Comparison of ENCODE assay signal across 25 cellular contexts in the genomic region with DNA sequence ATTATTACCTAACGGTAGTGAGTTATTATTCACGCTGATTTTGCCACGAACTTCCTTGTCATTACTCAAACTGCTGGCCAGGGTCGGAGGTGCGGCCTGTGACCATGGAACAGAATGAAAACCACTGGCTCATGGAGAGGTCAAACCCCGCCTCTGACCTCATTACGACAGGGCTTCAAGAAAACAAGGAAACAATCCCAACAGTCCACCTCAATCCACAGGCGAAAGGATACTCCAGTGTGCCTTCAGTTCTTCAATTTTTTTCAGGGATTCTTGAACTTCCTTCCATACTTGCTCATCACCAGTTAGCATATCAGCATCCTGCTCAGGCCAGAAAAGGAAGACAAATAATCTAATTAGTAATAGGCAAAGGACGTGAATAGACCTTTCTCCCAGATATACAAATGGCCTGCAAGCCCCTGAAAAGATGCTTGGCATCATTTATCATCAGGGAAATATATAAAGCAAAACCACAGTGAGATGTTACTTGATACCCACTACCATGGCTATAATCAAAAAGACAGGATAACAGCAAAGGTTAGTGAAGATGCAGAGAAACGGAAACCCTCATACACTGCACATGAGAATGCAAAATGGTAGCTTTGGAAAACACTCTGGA.
"Had no signal": no experiment of that assay in that cellular context is flagged by ENCODE, and none has a peak within 500 bp of the region (broad histone marks: within the 10 kb centered on the region; RNA-seq: fewer than 3 reads in every experiment).

No MANE protein-coding gene starts in this region.

- H3K4me3 Mint-ChIP-seq: activated CD4-positive, alpha-beta memory T cell treated with anti-CD3 and anti-CD28 coated beads for 36 hours; activated naive CD4-positive, alpha-beta T cell treated with anti-CD3 and anti-CD28 coated beads for 36 hours; activated naive CD8-positive, alpha-beta T cell treated with anti-CD3 and anti-CD28 coated beads, Interleukin-2, amount 10 ng/mL, durations not matched to agents 7 days and 5 days; activated T-cell treated with anti-CD3 and anti-CD28 coated beads, Interleukin-2, amount 50 U/mL, for 72 hours; naive B cell; neural crest cell; T-helper 17 cell had no signal

- ATAC-seq: activated T-cell treated with anti-CD3 and anti-CD28 coated beads, Interleukin-2, amount 50 U/mL, for 72 hours; body of pancreas; esophagus mucosa; gastrocnemius medialis; left colon; lower lobe of right lung; T-helper 17 cell had no signal

- H3K27me3 Mint-ChIP-seq: activated CD4-positive, alpha-beta memory T cell treated with anti-CD3 and anti-CD28 coated beads for 36 hours; activated naive CD8-positive, alpha-beta T cell treated with anti-CD3 and anti-CD28 coated beads, Interleukin-2, amount 10 ng/mL, durations not matched to agents 7 days and 5 days; naive B cell; T-helper 17 cell had no signal

- DNase-seq: activated CD4-positive, alpha-beta memory T cell treated with anti-CD3 and anti-CD28 coated beads for 36 hours; activated CD4-positive, alpha-beta T cell treated with anti-CD3 and anti-CD28 coated beads for 4 hours; activated CD4-positive, CD25-positive, alpha-beta regulatory T cell; activated effector memory CD4-positive, alpha-beta T cell treated with Interleukin-2 at 50 U/mL for 16 hours; activated naive CD4-positive, alpha-beta T cell treated with anti-CD3 and anti-CD28 coated beads for 36 hours; activated naive CD8-positive, alpha-beta T cell treated with anti-CD3 and anti-CD28 coated beads, Interleukin-2, amount 10 ng/mL, durations not matched to agents 7 days and 5 days; activated T-cell treated with anti-CD3 and anti-CD28 coated beads, Interleukin-2, amount 50 U/mL, for 72 hours; amygdala; body of pancreas; caudate nucleus; effector memory CD4-positive, alpha-beta T cell; gastrocnemius medialis; head of caudate nucleus; hypothalamus; left colon; lower lobe of right lung; naive B cell; spleen; stimulated activated CD4-positive, alpha-beta T cell treated with anti-CD3 and anti-CD28 coated beads, Interleukin-4, amount 100 ng/mL, for 1 hour; stimulated activated naive CD4-positive, alpha-beta T cell treated with Interleukin-2 at 50 U/mL for 16 hours; SW 1271; T-helper 17 cell; upper lobe of left lung had no signal

- H3K9me3 Mint-ChIP-seq: activated CD4-positive, alpha-beta memory T cell treated with anti-CD3 and anti-CD28 coated beads for 36 hours; activated naive CD4-positive, alpha-beta T cell treated with anti-CD3 and anti-CD28 coated beads for 36 hours; activated naive CD8-positive, alpha-beta T cell treated with anti-CD3 and anti-CD28 coated beads, Interleukin-2, amount 10 ng/mL, durations not matched to agents 7 days and 5 days; activated T-cell treated with anti-CD3 and anti-CD28 coated beads, Interleukin-2, amount 50 U/mL, for 72 hours; naive B cell; neural crest cell had no signal

- H3K36me3 Mint-ChIP-seq: activated naive CD8-positive, alpha-beta T cell treated with anti-CD3 and anti-CD28 coated beads, Interleukin-2, amount 10 ng/mL, durations not matched to agents 7 days and 5 days had no signal

- H3K4me1 Mint-ChIP-seq: activated naive CD8-positive, alpha-beta T cell treated with anti-CD3 and anti-CD28 coated beads, Interleukin-2, amount 10 ng/mL, durations not matched to agents 7 days and 5 days had no signal
